In the genomic region with DNA sequence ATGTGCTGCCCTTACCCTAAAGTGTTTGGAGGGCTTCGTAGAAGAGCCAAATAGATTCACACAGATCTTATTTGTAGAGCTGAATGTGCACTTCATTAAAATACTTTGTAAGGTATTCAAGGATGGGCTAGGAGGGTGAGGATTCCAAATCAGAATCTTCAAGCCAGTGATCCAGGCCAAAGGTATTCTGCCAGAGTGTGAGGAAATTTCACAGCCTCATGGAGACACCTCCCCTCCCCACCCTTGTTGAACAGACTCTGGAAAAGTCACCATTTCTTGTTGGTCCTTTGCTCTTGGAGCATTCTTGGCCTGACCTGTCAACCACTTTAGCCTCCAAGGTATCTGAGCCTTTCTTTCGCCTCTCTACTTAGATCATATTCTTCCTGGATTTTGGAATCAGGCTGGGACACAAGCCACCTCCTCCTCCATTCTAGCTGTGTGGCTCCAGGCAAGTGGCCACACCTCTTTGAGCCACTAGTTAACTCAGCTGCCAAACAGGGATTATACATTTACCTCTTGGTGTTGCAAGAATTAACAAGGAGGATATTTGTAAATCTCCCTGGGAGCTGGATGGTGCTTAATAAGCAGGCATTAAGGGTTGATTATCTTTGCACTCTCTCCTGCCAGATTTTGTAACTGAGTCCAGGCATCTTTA, we compare ENCODE assay signal across 1 cellular context.
TF ChIP-seq lines count a peak whose summit lies in the region.

No MANE protein-coding gene starts in this region.

TF ChIP-seq in HepG2, 621 proteins besides CTCF, POLR2A, EP300 and RAD21 (continued from another document):
- TF ChIP-seq, protein P1, sequence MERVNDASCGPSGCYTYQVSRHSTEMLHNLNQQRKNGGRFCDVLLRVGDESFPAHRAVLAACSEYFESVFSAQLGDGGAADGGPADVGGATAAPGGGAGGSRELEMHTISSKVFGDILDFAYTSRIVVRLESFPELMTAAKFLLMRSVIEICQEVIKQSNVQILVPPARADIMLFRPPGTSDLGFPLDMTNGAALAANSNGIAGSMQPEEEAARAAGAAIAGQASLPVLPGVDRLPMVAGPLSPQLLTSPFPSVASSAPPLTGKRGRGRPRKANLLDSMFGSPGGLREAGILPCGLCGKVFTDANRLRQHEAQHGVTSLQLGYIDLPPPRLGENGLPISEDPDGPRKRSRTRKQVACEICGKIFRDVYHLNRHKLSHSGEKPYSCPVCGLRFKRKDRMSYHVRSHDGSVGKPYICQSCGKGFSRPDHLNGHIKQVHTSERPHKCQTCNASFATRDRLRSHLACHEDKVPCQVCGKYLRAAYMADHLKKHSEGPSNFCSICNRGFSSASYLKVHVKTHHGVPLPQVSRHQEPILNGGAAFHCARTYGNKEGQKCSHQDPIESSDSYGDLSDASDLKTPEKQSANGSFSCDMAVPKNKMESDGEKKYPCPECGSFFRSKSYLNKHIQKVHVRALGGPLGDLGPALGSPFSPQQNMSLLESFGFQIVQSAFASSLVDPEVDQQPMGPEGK (CRISPR knock-in tag; IDR thresholded peaks at IDR 0.05): 0 out of 2 replicates have a peak, but pooled peaks have one; percentile 3
- TF ChIP-seq, protein P2, sequence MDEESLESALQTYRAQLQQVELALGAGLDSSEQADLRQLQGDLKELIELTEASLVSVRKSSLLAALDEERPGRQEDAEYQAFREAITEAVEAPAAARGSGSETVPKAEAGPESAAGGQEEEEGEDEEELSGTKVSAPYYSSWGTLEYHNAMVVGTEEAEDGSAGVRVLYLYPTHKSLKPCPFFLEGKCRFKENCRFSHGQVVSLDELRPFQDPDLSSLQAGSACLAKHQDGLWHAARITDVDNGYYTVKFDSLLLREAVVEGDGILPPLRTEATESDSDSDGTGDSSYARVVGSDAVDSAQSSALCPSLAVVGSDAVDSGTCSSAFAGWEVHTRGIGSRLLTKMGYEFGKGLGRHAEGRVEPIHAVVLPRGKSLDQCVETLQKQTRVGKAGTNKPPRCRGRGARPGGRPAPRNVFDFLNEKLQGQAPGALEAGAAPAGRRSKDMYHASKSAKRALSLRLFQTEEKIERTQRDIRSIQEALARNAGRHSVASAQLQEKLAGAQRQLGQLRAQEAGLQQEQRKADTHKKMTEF (CRISPR knock-in tag; IDR thresholded peaks at IDR 0.05): 0 out of 2 replicates have a peak, but pooled peaks have one; percentile 27
- TF ChIP-seq HMG20A (CRISPR knock-in tag; IDR thresholded peaks at IDR 0.05; ENCODE audit: borderline replicate concordance): peak; percentile 31; the same call in 1 of the 2 replicates
- TF ChIP-seq ZNF761 (CRISPR knock-in tag; conservative IDR thresholded peaks at IDR 0.05): 0 out of 2 replicates have a peak, but pooled peaks have one; percentile 30
- TF ChIP-seq, protein P3, sequence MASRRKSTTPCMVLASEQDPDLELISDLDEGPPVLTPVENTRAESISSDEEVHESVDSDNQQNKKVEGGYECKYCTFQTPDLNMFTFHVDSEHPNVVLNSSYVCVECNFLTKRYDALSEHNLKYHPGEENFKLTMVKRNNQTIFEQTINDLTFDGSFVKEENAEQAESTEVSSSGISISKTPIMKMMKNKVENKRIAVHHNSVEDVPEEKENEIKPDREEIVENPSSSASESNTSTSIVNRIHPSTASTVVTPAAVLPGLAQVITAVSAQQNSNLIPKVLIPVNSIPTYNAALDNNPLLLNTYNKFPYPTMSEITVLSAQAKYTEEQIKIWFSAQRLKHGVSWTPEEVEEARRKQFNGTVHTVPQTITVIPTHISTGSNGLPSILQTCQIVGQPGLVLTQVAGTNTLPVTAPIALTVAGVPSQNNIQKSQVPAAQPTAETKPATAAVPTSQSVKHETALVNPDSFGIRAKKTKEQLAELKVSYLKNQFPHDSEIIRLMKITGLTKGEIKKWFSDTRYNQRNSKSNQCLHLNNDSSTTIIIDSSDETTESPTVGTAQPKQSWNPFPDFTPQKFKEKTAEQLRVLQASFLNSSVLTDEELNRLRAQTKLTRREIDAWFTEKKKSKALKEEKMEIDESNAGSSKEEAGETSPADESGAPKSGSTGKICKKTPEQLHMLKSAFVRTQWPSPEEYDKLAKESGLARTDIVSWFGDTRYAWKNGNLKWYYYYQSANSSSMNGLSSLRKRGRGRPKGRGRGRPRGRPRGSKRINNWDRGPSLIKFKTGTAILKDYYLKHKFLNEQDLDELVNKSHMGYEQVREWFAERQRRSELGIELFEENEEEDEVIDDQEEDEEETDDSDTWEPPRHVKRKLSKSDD (CRISPR knock-in tag; IDR thresholded peaks at IDR 0.05; ENCODE audit: low read depth): peak; percentile 58; the same call in 1 of the 2 replicates
- TF ChIP-seq RXRB (CRISPR knock-in tag; IDR thresholded peaks at IDR 0.05; ENCODE audit: borderline replicate concordance): peak; percentile 51; the same call in 1 of the 2 replicates
- TF ChIP-seq POLR2AphosphoS5 (IDR thresholded peaks at IDR 0.05; ENCODE audit: low read depth, low read length): 0 out of 2 replicates have a peak, but pooled peaks have one; percentile 33
- peak; percentile 84 for TF ChIP-seq CEBPG (CRISPR knock-in tag; IDR thresholded peaks at IDR 0.05)
- TF ChIP-seq HMGA1 (CRISPR knock-in tag; conservative IDR thresholded peaks at IDR 0.05): no peak
- TF ChIP-seq, protein P4, sequence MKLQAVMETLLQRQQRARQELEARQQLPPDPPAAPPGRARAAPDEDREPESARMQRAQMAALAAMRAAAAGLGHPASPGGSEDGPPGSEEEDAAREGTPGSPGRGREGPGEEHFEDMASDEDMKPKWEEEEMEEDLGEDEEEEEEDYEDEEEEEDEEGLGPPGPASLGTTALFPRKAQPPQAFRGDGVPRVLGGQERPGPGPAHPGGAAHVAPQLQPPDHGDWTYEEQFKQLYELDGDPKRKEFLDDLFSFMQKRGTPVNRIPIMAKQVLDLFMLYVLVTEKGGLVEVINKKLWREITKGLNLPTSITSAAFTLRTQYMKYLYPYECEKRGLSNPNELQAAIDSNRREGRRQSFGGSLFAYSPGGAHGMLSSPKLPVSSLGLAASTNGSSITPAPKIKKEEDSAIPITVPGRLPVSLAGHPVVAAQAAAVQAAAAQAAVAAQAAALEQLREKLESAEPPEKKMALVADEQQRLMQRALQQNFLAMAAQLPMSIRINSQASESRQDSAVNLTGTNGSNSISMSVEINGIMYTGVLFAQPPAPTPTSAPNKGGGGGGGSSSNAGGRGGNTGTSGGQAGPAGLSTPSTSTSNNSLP (IDR thresholded peaks at IDR 0.05; ENCODE audit: low read depth, low read length): peak; percentile 32; the same call in 1 of the 2 replicates
- 0 out of 2 replicates have a peak, but pooled peaks have one; percentile 29 for TF ChIP-seq SAP130 (CRISPR knock-in tag; IDR thresholded peaks at IDR 0.05; ENCODE audit: low read depth)
- TF ChIP-seq ZNF33B (CRISPR knock-in tag; IDR thresholded peaks at IDR 0.05): no peak
- peak; percentile 19; the same call in 1 of the 2 replicates for TF ChIP-seq SOX5 (CRISPR knock-in tag; IDR thresholded peaks at IDR 0.05; ENCODE audit: borderline replicate concordance)
